Comparison of ENCODE assay signal across 10 cellular contexts in genomic region chrX:129665916-129666644, GRCh38. TPM values are rescaled to one million over a fixed set of nuclear protein-coding genes. Genes with fewer than 3 reads are reported as not detected.
DNase-seq lines count a peak whose midpoint lies in the region; ATAC-seq, FAIRE-seq and TF ChIP-seq lines count a peak whose summit lies in the region.
"Had no signal": no experiment of that assay in that cellular context is flagged by ENCODE, and none has a peak within 500 bp of the region (broad histone marks: within the 10 kb centered on the region; RNA-seq: fewer than 3 reads in every experiment).

No MANE protein-coding gene starts in this region.

- H3K4me1 Mint-ChIP-seq in osteocyte (ENCODE audit: unreplicated experiment): peaks cover 42% of the 10 kb centered on the region

- H3K27me3 Mint-ChIP-seq in osteocyte (ENCODE audit: unreplicated experiment): no peaks in the 10 kb centered on the region

- H3K27ac ChIP-seq in Panc1 (ENCODE audit: low read length): peak overlapping the region; percentile 72

- POLR2A ChIA-PET in Panc1 (lab: Charles Lee): no interaction called here

- peaks cover 3% of the 10 kb centered on the region for H3K36me3 Mint-ChIP-seq in osteocyte (ENCODE audit: unreplicated experiment)

- H3K9me3 ChIP-seq in Panc1 (ENCODE audit: control insufficient read depth, insufficient read depth, low read depth, low read length) (peaks cover 7% of the 10 kb centered on the region; the same call in 1 of the 2 replicates), HAP-1 (peaks cover 2% of the 10 kb centered on the region; the same call in 1 of the 2 replicates)

- H3K4me3 Mint-ChIP-seq in osteocyte (ENCODE audit: unreplicated experiment): no peak overlapping the region

- no peak overlapping the region for H3K4me3 ChIP-seq in Panc1 (ENCODE audit: low read depth in 2 of 2, low read length in 2 of 2)
- H3K4me3 ChIP-seq in HAP-1: no peak overlapping the region

- H3K27ac Mint-ChIP-seq in osteocyte (ENCODE audit: unreplicated experiment): peak overlapping the region; percentile 77

- in situ Hi-C loops in Panc1 (cut with HindIII; ENCODE audit: low pct_unique_long_range_greater_than_20kb, low sequenced_read_pairs): no loop called here
- in situ Hi-C loops in HAP-1 (cut with MboI; ENCODE audit: low sequenced_read_pairs): no loop called here

- H3K4me1 ChIP-seq in Panc1 (ENCODE audit: control insufficient read depth, insufficient read depth, low read length) (peaks cover 12% of the 10 kb centered on the region), HAP-1 (no peaks in the 10 kb centered on the region)

- H3K27me3 ChIP-seq in Panc1 (ENCODE audit: control insufficient read depth, insufficient read depth, low read length) (no peaks in the 10 kb centered on the region), HAP-1 (ENCODE audit: low read depth) (peaks cover 7% of the 10 kb centered on the region; the same call in 1 of the 2 replicates)

- CTCF ChIA-PET in Panc1 (lab: Charles Lee): no interaction called here

- TF ChIP-seq CTCF in Panc1 (IDR thresholded peaks at IDR 0.05): no peak
- TF ChIP-seq CTCF in osteocyte (IDR thresholded peaks at IDR 0.05): no peak
- no peak for TF ChIP-seq CTCF in D721Med (IDR thresholded peaks at IDR 0.05; ENCODE audit: insufficient read depth, missing control alignments)

- peaks cover 24% of the 10 kb centered on the region for H3K9me3 Mint-ChIP-seq in osteocyte (ENCODE audit: unreplicated experiment)

- DNase-seq in GM03348 (ENCODE audit: low spot score) (peak; percentile 74), Panc1 (ENCODE audit: low read depth, low spot score) (peak; percentile 66), osteocyte (ENCODE audit: extremely low spot score, unreplicated experiment) (peak; percentile 80), HAP-1 (ENCODE audit: low spot score in 2 of 2) (no peak), D721Med (ENCODE audit: insufficient read length, low spot score) (no peak), GM12892 (ENCODE audit: insufficient read length) (no peak)
- DNase-seq: NCI-H1092, occipital lobe had no signal

- no peaks in the 10 kb centered on the region for H3K36me3 ChIP-seq in Panc1 (ENCODE audit: control insufficient read depth, insufficient read depth, low read length)
- H3K36me3 ChIP-seq in HAP-1 (replicated peaks): no peaks in the 10 kb centered on the region

- FAIRE-seq in D721Med (lab: Jason Lieb, UNC) (no peak), GM12892 (lab: Jason Lieb, UNC) (no peak)

- ATAC-seq in Panc1 (peak; percentile 98), esophagus mucosa (peak; percentile 74), GM21717 (IDR thresholded peaks at IDR 0.05; ENCODE audit: unreplicated experiment) (no peak)

- no TSS peak for BruUV-seq in Panc1 (replicated peaks; lab: Mats Ljungman, UMichigan)

- intact Hi-C loops in Panc1 (cut with micrococcal nuclease; ENCODE audit: unreplicated experiment): no loop called here

- TF ChIP-seq POLR2A in GM12892 (IDR thresholded peaks at IDR 0.05; ENCODE audit: low read depth, low read length): no peak

RNA-seq across cellular contexts. Expression of gene APLN, which starts 11.3 kb away (rescaled TPM):
- total RNA-seq in Panc1 (2021; ENCODE audit: unreplicated experiment): 1.1 TPM
- polyA plus RNA-seq in Panc1 (2012; ENCODE audit: insufficient read length): 0.70 TPM
- total RNA-seq in esophagus mucosa: 0.28 TPM
- 0.38 and 0.39 TPM in 2 replicates for total RNA-seq in osteocyte
- polyA plus RNA-seq in GM12892 (2012; ENCODE audit: missing spikeins): 0.17 TPM

Comparison
In these comparisons a context has a peak if more than half of its experiments do, and no peak if none do; other contexts are left out.
1. DNase-seq: peak in GM03348 (single experiment), Panc1 (single experiment) and osteocyte (single experiment); none in HAP-1 (0 of 2), D721Med (single experiment) and GM12892 (single experiment).